ENCODE assay signal across 12 cellular contexts in genomic region chr16:79593074-79593531, GRCh38. TPM values are rescaled to one million over a fixed set of nuclear protein-coding genes. Genes with fewer than 3 reads are reported as not detected.
DNase-seq lines count a peak whose midpoint lies in the region; ATAC-seq and TF ChIP-seq lines count a peak whose summit lies in the region.
"Had no signal": no experiment of that assay in that cellular context is flagged by ENCODE, and none has a peak within 500 bp of the region (broad histone marks: within the 10 kb centered on the region; RNA-seq: fewer than 3 reads in every experiment).

No MANE protein-coding gene starts in this region.

- H3K27ac ChIP-seq in CD4-positive, CD25-positive, alpha-beta regulatory T cell (ENCODE audit: insufficient read depth, low read length, poor library complexity, severe bottlenecking), result peak overlapping the region; percentile 56
- H3K27ac ChIP-seq in SJSA1 (peak overlapping the region; percentile 41), osteoblast (ENCODE audit: low read depth, low read length) (no peak overlapping the region)

- H3K9me3 Mint-ChIP-seq in CD4-positive, CD25-positive, alpha-beta regulatory T cell, result peaks cover 0 to 1% (median 0%) of the 10 kb centered on the region in 7 donors
- H3K9me3 Mint-ChIP-seq: memory B cell had no signal

- H3K4me2 ChIP-seq in osteoblast (ENCODE audit: insufficient read depth, low read length), result peak overlapping the region; percentile 6

- H3K4me3 Mint-ChIP-seq in CD4-positive, CD25-positive, alpha-beta regulatory T cell, result peak overlapping the region; percentile 60 to 85 (median 72)
- H3K4me3 Mint-ChIP-seq: memory B cell had no signal

- intact Hi-C loops in posterior vena cava (cut with DNase I), result no loop called here

- no peaks in the 10 kb centered on the region for H3K79me2 ChIP-seq in osteoblast (ENCODE audit: insufficient read depth, low read length)

- no peak for ATAC-seq in CD4-positive, CD25-positive, alpha-beta regulatory T cell (ENCODE audit: low read depth in 2 of 2)
- ATAC-seq in GM19324 (IDR thresholded peaks at IDR 0.05; ENCODE audit: low FRiP score, unreplicated experiment), result no peak
- ATAC-seq: GM12878 had no signal

- no peaks in the 10 kb centered on the region for H3K27me3 ChIP-seq in CD4-positive, CD25-positive, alpha-beta regulatory T cell (ENCODE audit: control insufficient read depth, insufficient read depth, low read length)
- H3K27me3 ChIP-seq in SJSA1 (replicated peaks) (peaks cover 3% of the 10 kb centered on the region; the same call in 1 of the 2 replicates), osteoblast (ENCODE audit: insufficient read depth, low read length) (peaks cover 8% of the 10 kb centered on the region)

- H3K36me3 Mint-ChIP-seq in CD4-positive, CD25-positive, alpha-beta regulatory T cell, result no peaks in the 10 kb centered on the region
- H3K36me3 Mint-ChIP-seq: memory B cell had no signal

- no peaks in the 10 kb centered on the region for H3K9me3 ChIP-seq in CD4-positive, CD25-positive, alpha-beta regulatory T cell (ENCODE audit: control insufficient read depth in 2 of 2, low read length in 2 of 2)
- H3K9me3 ChIP-seq in SJSA1 (replicated peaks) (no peaks in the 10 kb centered on the region), osteoblast (ENCODE audit: low read depth, low read length) (no peaks in the 10 kb centered on the region)
- H3K9me3 ChIP-seq: BLaER1 treated with 17β-estradiol and CSF1 and Interleukin-3, amounts not matched to agents 10 nM and 100 nM had no signal

- no peaks in the 10 kb centered on the region for H4K20me1 ChIP-seq in osteoblast (ENCODE audit: insufficient read depth, low read length)

- no peak for TF ChIP-seq CTCF in osteoblast (IDR thresholded peaks at IDR 0.05; ENCODE audit: extremely low read depth, low read depth, low read length)

- DNase-seq in CD4-positive, CD25-positive, alpha-beta regulatory T cell, result no peak
- DNase-seq in SJSA1 (ENCODE audit: low read depth in 1 of 2, low spot score in 2 of 2) (peak in 1 of 2 experiments; percentile 66), foreskin melanocyte (peak; percentile 53), osteoblast (ENCODE audit: insufficient read length, low spot score, missing footprints) (peak; percentile 73), posterior vena cava (ENCODE audit: low spot score) (no peak), NCI-H69 (lab: John Stamatoyannopoulos, UW) (no peak), cerebellar nuclear complex (lab: John Stamatoyannopoulos, UW) (no peak)
- DNase-seq: NCI-H1092 had no signal

- H3K36me3 ChIP-seq in CD4-positive, CD25-positive, alpha-beta regulatory T cell (ENCODE audit: control insufficient read depth, insufficient read depth, low read length), result peaks cover 10% of the 10 kb centered on the region
- H3K36me3 ChIP-seq in SJSA1, result peaks cover 9% of the 10 kb centered on the region; the same call in 1 of the 2 replicates
- H3K36me3 ChIP-seq in osteoblast (ENCODE audit: insufficient read depth, low read length), result no peaks in the 10 kb centered on the region

- peaks cover 13 to 49% (median 43%) of the 10 kb centered on the region in 4 donors for H3K4me1 Mint-ChIP-seq in CD4-positive, CD25-positive, alpha-beta regulatory T cell
- H3K4me1 Mint-ChIP-seq: memory B cell had no signal

- peak overlapping the region; percentile 30 for H2AFZ ChIP-seq in osteoblast (ENCODE audit: low read length)

- H3K27ac Mint-ChIP-seq in CD4-positive, CD25-positive, alpha-beta regulatory T cell, result peak overlapping the region in 2 of 3 donors; percentile 55 to 68
- H3K27ac Mint-ChIP-seq: memory B cell had no signal

- H3K4me3 ChIP-seq in CD4-positive, CD25-positive, alpha-beta regulatory T cell (ENCODE audit: low read depth, low read length), result peak overlapping the region; percentile 92
- H3K4me3 ChIP-seq in SJSA1 (peak overlapping the region; percentile 2), osteoblast (ENCODE audit: insufficient read depth, low read length) (no peak overlapping the region)
- H3K4me3 ChIP-seq: GM12878 had no signal

- peaks cover 35% of the 10 kb centered on the region for H3K4me1 ChIP-seq in CD4-positive, CD25-positive, alpha-beta regulatory T cell (ENCODE audit: control insufficient read depth, insufficient read depth, low read length, poor library complexity, severe bottlenecking)
- peaks cover 18% of the 10 kb centered on the region for H3K4me1 ChIP-seq in SJSA1 (replicated peaks)
- peaks cover 2% of the 10 kb centered on the region for H3K4me1 ChIP-seq in osteoblast (ENCODE audit: insufficient read depth, low read length)

- peaks cover 24% of the 10 kb centered on the region for H3K27me3 Mint-ChIP-seq in CD4-positive, CD25-positive, alpha-beta regulatory T cell

RNA-seq across cellular contexts. Expression of gene MAF, which starts 7.4 kb away (rescaled TPM):
- 120 TPM for total RNA-seq in CD4-positive, CD25-positive, alpha-beta regulatory T cell
- polyA plus RNA-seq in CD4-positive, CD25-positive, alpha-beta regulatory T cell, result 1 to 10 TPM; 1.4 to 4.2 (median 2.8) TPM
- 12.8 and 13.8 TPM in 2 replicates for total RNA-seq in SJSA1 (2014; rRNA removed; shearing (Covaris generic))
- total RNA-seq in osteoblast (31.8 and 40.2 TPM in 2 replicates), posterior vena cava (10 to 100 TPM; 39.1 to 54.6 TPM)

Comparison
In these comparisons a context has a peak if more than half of its experiments do, and no peak if none do; other contexts are left out.
1. DNase-seq: peak in foreskin melanocyte (single experiment) and osteoblast (single experiment); none in CD4-positive, CD25-positive, alpha-beta regulatory T cell (0 of 3), posterior vena cava (single experiment), NCI-H69 (single experiment) and cerebellar nuclear complex (0 of 2).